In genomic region chr3:32708672-32709283, GRCh38 we compare ENCODE assay signal across 1 cellular context.
TF ChIP-seq lines count a peak whose summit lies in the region.

No MANE protein-coding gene starts in this region.

TF ChIP-seq in K562, 482 proteins besides CTCF, POLR2A, EP300 and RAD21 (continued from another document and continues in another):
- TF ChIP-seq ELK3 (CRISPR knock-in tag; IDR thresholded peaks at IDR 0.05) (no peak), ERF (CRISPR knock-in tag; IDR thresholded peaks at IDR 0.05) (no peak), NFXL1 (CRISPR knock-in tag; IDR thresholded peaks at IDR 0.05) (no peak), ZNF431 (CRISPR knock-in tag; IDR thresholded peaks at IDR 0.05) (no peak), TAF7 (tag; IDR thresholded peaks at IDR 0.05) (no peak), ZNF24 (IDR thresholded peaks at IDR 0.05) (no peak), ETS2 (tag; IDR thresholded peaks at IDR 0.05; ENCODE audit: borderline replicate concordance, poor library complexity, severe bottlenecking) (no peak), RNF219 (CRISPR knock-in tag; IDR thresholded peaks at IDR 0.05) (no peak), E4F1 (CRISPR knock-in tag; IDR thresholded peaks at IDR 0.05; ENCODE audit: borderline replicate concordance) (no peak), ARID3B (CRISPR knock-in tag; IDR thresholded peaks at IDR 0.05; ENCODE audit: borderline replicate concordance) (no peak), ZNF699 (CRISPR knock-in tag; IDR thresholded peaks at IDR 0.05; ENCODE audit: insufficient replicate concordance) (no peak), NFE2 (IDR thresholded peaks at IDR 0.05; ENCODE audit: low read depth) (no peak), ZNF280B (CRISPR knock-in tag; IDR thresholded peaks at IDR 0.05) (no peak), ARHGAP35 (IDR thresholded peaks at IDR 0.05; ENCODE audit: partially characterized antibody) (no peak), ZNF740 (CRISPR knock-in tag; IDR thresholded peaks at IDR 0.05) (no peak), ZNF740 (tag; IDR thresholded peaks at IDR 0.05) (no peak), ZNF609 (CRISPR knock-in tag; IDR thresholded peaks at IDR 0.05; ENCODE audit: borderline replicate concordance) (no peak), SMARCA4 (IDR thresholded peaks at IDR 0.05) (peak; percentile 76), NUFIP1 (IDR thresholded peaks at IDR 0.05; ENCODE audit: partially characterized antibody) (no peak), ZNF586 (CRISPR knock-in tag; conservative IDR thresholded peaks at IDR 0.05) (no peak), TOE1 (IDR thresholded peaks at IDR 0.05; ENCODE audit: borderline replicate concordance) (no peak), TOE1 (CRISPR knock-in tag; IDR thresholded peaks at IDR 0.05; ENCODE audit: borderline replicate concordance, low read depth) (no peak), RAD51 (IDR thresholded peaks at IDR 0.05; ENCODE audit: borderline replicate concordance, low read depth) (no peak), KDM2B (CRISPR knock-in tag; IDR thresholded peaks at IDR 0.05) (no peak), CEBPG (CRISPR knock-in tag; IDR thresholded peaks at IDR 0.05) (no peak), CEBPG (tag; conservative IDR thresholded peaks at IDR 0.05 in 1 of 2, IDR thresholded peaks at IDR 0.05 in 1 of 2) (no peak), ZNF121 (CRISPR knock-in tag; conservative IDR thresholded peaks at IDR 0.05) (no peak), DPF2 (IDR thresholded peaks at IDR 0.05) (peak; percentile 59), FOXP1 (CRISPR knock-in tag; IDR thresholded peaks at IDR 0.05) (no peak), BDP1 (IDR thresholded peaks at IDR 0.05; ENCODE audit: insufficient read depth, insufficient read length) (no peak), KAT2B (IDR thresholded peaks at IDR 0.05; ENCODE audit: low read depth, low read length) (no peak), RCOR1 (IDR thresholded peaks at IDR 0.05; ENCODE audit: borderline replicate concordance in 1 of 2, low read depth in 2 of 2, low read length in 2 of 2) (peak in 1 of 2 experiments; percentile 94; a peak in 2 of 4 replicates), KLF10 (CRISPR knock-in tag; IDR thresholded peaks at IDR 0.05) (no peak), SP2 (IDR thresholded peaks at IDR 0.05; ENCODE audit: extremely low read depth, low read depth, low read length, poor library complexity, severe bottlenecking) (no peak), ZNF133 (CRISPR knock-in tag; IDR thresholded peaks at IDR 0.05) (no peak), KLF16 (IDR thresholded peaks at IDR 0.05) (peak; percentile 80; the same call in 1 of the 2 replicates), CBFA2T2 (conservative IDR thresholded peaks at IDR 0.05) (peak; percentile 95), GTF3C2 (IDR thresholded peaks at IDR 0.05; ENCODE audit: borderline replicate concordance, extremely low read depth, insufficient read length) (no peak), CAMTA2 (CRISPR knock-in tag; conservative IDR thresholded peaks at IDR 0.05) (no peak)
